26 cellular contexts compared by ENCODE assay signal in the genomic region with DNA sequence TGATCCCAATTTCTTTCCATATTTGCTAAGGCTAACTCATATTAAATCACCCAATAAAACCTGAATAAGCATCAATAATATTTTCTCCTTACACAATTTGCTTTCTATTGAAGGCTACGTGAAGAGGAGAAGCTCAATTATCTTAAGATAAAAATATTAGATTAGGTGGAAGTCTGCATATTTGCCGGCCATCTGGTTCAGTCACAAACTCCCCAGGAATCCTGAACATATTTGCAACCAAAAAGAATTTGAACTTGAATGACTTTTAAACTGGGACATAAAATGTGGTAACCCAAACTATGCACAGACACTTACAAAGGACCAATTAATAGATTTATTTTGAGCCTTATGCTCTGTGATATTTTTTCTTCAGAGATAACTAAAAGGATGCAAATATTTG.
"Had no signal": no experiment of that assay in that cellular context is flagged by ENCODE, and none has a peak within 500 bp of the region (broad histone marks: within the 10 kb centered on the region; RNA-seq: fewer than 3 reads in every experiment).

No MANE protein-coding gene starts in this region.

- DNase-seq: activated CD4-positive, alpha-beta memory T cell treated with anti-CD3 and anti-CD28 coated beads for 36 hours; activated CD4-positive, alpha-beta T cell treated with anti-CD3 and anti-CD28 coated beads for 48 hours; activated CD4-positive, CD25-positive, alpha-beta regulatory T cell; activated gamma-delta T cell; activated naive CD4-positive, alpha-beta T cell treated with anti-CD3 and anti-CD28 coated beads, Interleukin-2, amount 50 U/mL, for 16 hours; activated naive CD8-positive, alpha-beta T cell treated with anti-CD3 and anti-CD28 coated beads, Interleukin-2, amount 50 U/mL, for 24 hours; effector CD4-positive, alpha-beta T cell; foreskin melanocyte; immature natural killer cell; kidney glomerular epithelial cell; left lung; naive thymus-derived CD8-positive, alpha-beta T cell; stimulated activated CD4-positive, alpha-beta T cell treated with anti-CD3 and anti-CD28 coated beads, Interleukin-2, amount 100 ng/mL, for 48 hours; stimulated activated CD8-positive, alpha-beta memory T cell treated with anti-CD3 and anti-CD28 coated beads, Interleukin-4, amount 100 ng/mL, for 48 hours; stimulated activated naive B cell treated with anti-CD40 and anti-IgM and Interleukin-4, amounts not matched to agents 10 μg/mL and 1 μg/mL and 100 μg/mL, for 72 hours; T-helper 9 cell; transverse colon had no signal

- H3K36me3 ChIP-seq: ascending aorta, cardiac muscle cell, left lung, neural progenitor cell, transverse colon had no signal

- H3K27ac Mint-ChIP-seq: activated CD4-positive, alpha-beta memory T cell treated with anti-CD3 and anti-CD28 coated beads for 36 hours; activated naive CD8-positive, alpha-beta T cell treated with anti-CD3 and anti-CD28 coated beads, Interleukin-2, amount 50 U/mL, for 24 hours; activated T-helper 1 cell treated with anti-CD3 and anti-CD28 coated beads, Interleukin-12 subunit alpha, Interleukin-12 subunit beta, Interleukin-2, Interleukin-4 antibody, amounts not matched to agents 30 ng/mL and 10 ng/mL and 1 ng/mL, durations not matched to agents 14 hours and 24 hours and 36 hours; dendritic cell treated with granulocyte-macrophage colony-stimulating factor and Interleukin-4, amounts not matched to agents 40 ng/mL and 50 ng/mL, for 4 days; immature natural killer cell; naive thymus-derived CD8-positive, alpha-beta T cell; neural progenitor cell; stimulated activated naive B cell treated with anti-CD40 and anti-IgM and Interleukin-4, amounts not matched to agents 10 μg/mL and 1 μg/mL and 100 μg/mL, for 72 hours had no signal

- FAIRE-seq: urothelium cell line had no signal

- H3K27ac ChIP-seq: ascending aorta, cardiac muscle cell, hepatocyte, left lung, neural progenitor cell, transverse colon had no signal

- H2AFZ ChIP-seq: hepatocyte, neural progenitor cell had no signal

- H3K4me1 Mint-ChIP-seq: activated naive CD8-positive, alpha-beta T cell treated with anti-CD3 and anti-CD28 coated beads, Interleukin-2, amount 50 U/mL, for 24 hours; immature natural killer cell; naive thymus-derived CD8-positive, alpha-beta T cell; stimulated activated naive B cell treated with anti-CD40 and anti-IgM and Interleukin-4, amounts not matched to agents 10 μg/mL and 1 μg/mL and 100 μg/mL, for 72 hours had no signal

- H3K9me3 ChIP-seq: ascending aorta, left lung, transverse colon had no signal

- H3K4me2 ChIP-seq: hepatocyte, neural progenitor cell had no signal

- H3K4me1 ChIP-seq: ascending aorta, left lung, neural progenitor cell, transverse colon had no signal

- H3K9ac ChIP-seq: neural progenitor cell had no signal

- H3K79me2 ChIP-seq: hepatocyte had no signal

- H3K4me3 Mint-ChIP-seq: activated CD4-positive, alpha-beta memory T cell treated with anti-CD3 and anti-CD28 coated beads for 36 hours; activated naive CD8-positive, alpha-beta T cell treated with anti-CD3 and anti-CD28 coated beads, Interleukin-2, amount 50 U/mL, for 24 hours; activated T-helper 1 cell treated with anti-CD3 and anti-CD28 coated beads, Interleukin-12 subunit alpha, Interleukin-12 subunit beta, Interleukin-2, Interleukin-4 antibody, amounts not matched to agents 30 ng/mL and 10 ng/mL and 1 ng/mL, durations not matched to agents 14 hours and 24 hours and 36 hours; dendritic cell treated with granulocyte-macrophage colony-stimulating factor and Interleukin-4, amounts not matched to agents 40 ng/mL and 50 ng/mL, for 4 days; immature natural killer cell; naive thymus-derived CD8-positive, alpha-beta T cell; neural progenitor cell; stimulated activated naive B cell treated with anti-CD40 and anti-IgM and Interleukin-4, amounts not matched to agents 10 μg/mL and 1 μg/mL and 100 μg/mL, for 72 hours had no signal

- ATAC-seq: activated naive CD8-positive, alpha-beta T cell treated with anti-CD3 and anti-CD28 coated beads, Interleukin-2, amount 50 U/mL, for 24 hours; left lung; naive thymus-derived CD8-positive, alpha-beta T cell; sciatic nerve; stimulated activated naive B cell treated with anti-CD40 and anti-IgM and Interleukin-4, amounts not matched to agents 10 μg/mL and 1 μg/mL and 100 μg/mL, for 72 hours had no signal

- H3K36me3 Mint-ChIP-seq: activated CD4-positive, alpha-beta memory T cell treated with anti-CD3 and anti-CD28 coated beads for 36 hours; immature natural killer cell; naive thymus-derived CD8-positive, alpha-beta T cell; neural progenitor cell; stimulated activated naive B cell treated with anti-CD40 and anti-IgM and Interleukin-4, amounts not matched to agents 10 μg/mL and 1 μg/mL and 100 μg/mL, for 72 hours had no signal

- H3K9me3 Mint-ChIP-seq: activated CD4-positive, alpha-beta memory T cell treated with anti-CD3 and anti-CD28 coated beads for 36 hours; activated naive CD8-positive, alpha-beta T cell treated with anti-CD3 and anti-CD28 coated beads, Interleukin-2, amount 50 U/mL, for 24 hours; activated T-helper 1 cell treated with anti-CD3 and anti-CD28 coated beads, Interleukin-12 subunit alpha, Interleukin-12 subunit beta, Interleukin-2, Interleukin-4 antibody, amounts not matched to agents 30 ng/mL and 10 ng/mL and 1 ng/mL, durations not matched to agents 14 hours and 24 hours and 36 hours; dendritic cell treated with granulocyte-macrophage colony-stimulating factor and Interleukin-4, amounts not matched to agents 40 ng/mL and 50 ng/mL, for 4 days; neural progenitor cell; stimulated activated naive B cell treated with anti-CD40 and anti-IgM and Interleukin-4, amounts not matched to agents 10 μg/mL and 1 μg/mL and 100 μg/mL, for 72 hours had no signal

- H3K27me3 ChIP-seq: ascending aorta, cardiac muscle cell, hepatocyte, left lung, neural progenitor cell, transverse colon had no signal

- H3K4me3 ChIP-seq: ascending aorta, cardiac muscle cell, hepatocyte, left lung, lung, neural progenitor cell, transverse colon had no signal

- H3K27me3 Mint-ChIP-seq: stimulated activated naive B cell treated with anti-CD40 and anti-IgM and Interleukin-4, amounts not matched to agents 10 μg/mL and 1 μg/mL and 100 μg/mL, for 72 hours had no signal
